31 cellular contexts compared by ENCODE assay signal in genomic region chr2:27866237-27866636, GRCh38.
"Had no signal": no experiment of that assay in that cellular context is flagged by ENCODE, and none has a peak within 500 bp of the region (broad histone marks: within the 10 kb centered on the region; RNA-seq: fewer than 3 reads in every experiment).

No MANE protein-coding gene starts in this region.

- H3K4me1 ChIP-seq: gastroesophageal sphincter, heart right ventricle had no signal

- H3K27me3 Mint-ChIP-seq: activated CD4-positive, alpha-beta memory T cell treated with anti-CD3 and anti-CD28 coated beads, Interleukin-2, amount 10 ng/mL, durations not matched to agents 7 days and 5 days; activated T-cell treated with anti-CD3 and anti-CD28 coated beads, Interleukin-2, amount 50 U/mL, for 24 hours; central memory CD8-positive, alpha-beta T cell had no signal

- H3K4me3 ChIP-seq: esophagus squamous epithelium, gastroesophageal sphincter, heart right ventricle, hepatocyte had no signal

- ATAC-seq: activated CD4-positive, alpha-beta T cell treated with anti-CD3 and anti-CD28 coated beads for 36 hours; activated T-cell treated with anti-CD3 and anti-CD28 coated beads, Interleukin-2, amount 50 U/mL, for 72 hours; gastroesophageal sphincter; heart right ventricle had no signal

- H3K4me3 Mint-ChIP-seq: activated CD4-positive, alpha-beta memory T cell treated with anti-CD3 and anti-CD28 coated beads, Interleukin-2, amount 10 ng/mL, durations not matched to agents 7 days and 5 days; activated CD4-positive, alpha-beta T cell treated with anti-CD3 and anti-CD28 coated beads for 36 hours; activated CD4-positive, alpha-beta T cell treated with anti-CD3 and anti-CD28 coated beads, Interleukin-2, amount 10 ng/mL, durations not matched to agents 24 days and 14 days; activated naive CD8-positive, alpha-beta T cell; activated T-cell treated with anti-CD3 and anti-CD28 coated beads, Interleukin-2, amount 50 U/mL, for 24 hours; activated T-cell treated with anti-CD3 and anti-CD28 coated beads, Interleukin-2, amount 50 U/mL, for 72 hours; central memory CD8-positive, alpha-beta T cell; endodermal cell had no signal

- H3K9me3 ChIP-seq: esophagus squamous epithelium, gastroesophageal sphincter, heart right ventricle had no signal

- H3K4me2 ChIP-seq: hepatocyte had no signal

- H3K27ac ChIP-seq: brain microvascular endothelial cell, epithelial cell of prostate, esophagus squamous epithelium, heart right ventricle, hepatocyte had no signal

- FAIRE-seq: astrocyte, bronchial epithelial cell, colon had no signal

- H3K27ac Mint-ChIP-seq: activated CD4-positive, alpha-beta memory T cell treated with anti-CD3 and anti-CD28 coated beads, Interleukin-2, amount 10 ng/mL, durations not matched to agents 7 days and 5 days; activated CD4-positive, alpha-beta T cell treated with anti-CD3 and anti-CD28 coated beads for 36 hours; activated CD4-positive, alpha-beta T cell treated with anti-CD3 and anti-CD28 coated beads, Interleukin-2, amount 10 ng/mL, durations not matched to agents 24 days and 14 days; activated naive CD8-positive, alpha-beta T cell; activated T-cell treated with anti-CD3 and anti-CD28 coated beads, Interleukin-2, amount 50 U/mL, for 24 hours; activated T-cell treated with anti-CD3 and anti-CD28 coated beads, Interleukin-2, amount 50 U/mL, for 72 hours; endodermal cell had no signal

- H2AFZ ChIP-seq: hepatocyte had no signal

- H3K9me3 Mint-ChIP-seq: activated CD4-positive, alpha-beta memory T cell treated with anti-CD3 and anti-CD28 coated beads, Interleukin-2, amount 10 ng/mL, durations not matched to agents 7 days and 5 days; activated CD4-positive, alpha-beta T cell treated with anti-CD3 and anti-CD28 coated beads, Interleukin-2, amount 10 ng/mL, durations not matched to agents 24 days and 14 days; activated T-cell treated with anti-CD3 and anti-CD28 coated beads, Interleukin-2, amount 50 U/mL, for 24 hours; activated T-cell treated with anti-CD3 and anti-CD28 coated beads, Interleukin-2, amount 50 U/mL, for 72 hours; central memory CD8-positive, alpha-beta T cell; endodermal cell had no signal

- DNase-seq: activated CD4-positive, alpha-beta memory T cell treated with anti-CD3 and anti-CD28 coated beads, Interleukin-2, amount 10 ng/mL, durations not matched to agents 7 days and 5 days; activated CD4-positive, alpha-beta T cell treated with anti-CD3 and anti-CD28 coated beads for 36 hours; activated CD4-positive, alpha-beta T cell treated with anti-CD3 and anti-CD28 coated beads, Interleukin-2, amount 10 ng/mL, durations not matched to agents 24 days and 14 days; activated CD4-positive, CD25-positive, alpha-beta regulatory T cell; activated CD4-positive, CD25-positive, alpha-beta regulatory T cell treated with anti-CD3 and anti-CD28 coated beads, Interleukin-2, amount 50 U/mL, for 72 hours; activated CD8-positive, alpha-beta memory T cell treated with anti-CD3 and anti-CD28 coated beads, Interleukin-2, amount 50 U/mL, for 48 hours; activated gamma-delta T cell treated with Interleukin-2 at 50 U/mL for 16 hours; activated naive CD4-positive, alpha-beta T cell treated with anti-CD3 and anti-CD28 coated beads, Interleukin-2, amount 50 U/mL, for 16 hours; activated naive CD4-positive, alpha-beta T cell treated with Interleukin-2 at 50 U/mL for 16 hours; activated T-cell treated with anti-CD3 and anti-CD28 coated beads for 4 hours; activated T-cell treated with anti-CD3 and anti-CD28 coated beads, Interleukin-2, amount 50 U/mL, for 24 hours; activated T-cell treated with anti-CD3 and anti-CD28 coated beads, Interleukin-2, amount 50 U/mL, for 72 hours; amniotic stem cell; anterior cingulate cortex; brain microvascular endothelial cell; cortex of kidney; dermis blood vessel endothelial cell; effector CD8-positive, alpha-beta T cell; endodermal cell; esophagus squamous epithelium; foreskin melanocyte; heart right ventricle; T-helper 2 cell had no signal

- H3K27me3 ChIP-seq: brain microvascular endothelial cell, esophagus squamous epithelium, gastroesophageal sphincter, heart right ventricle, hepatocyte had no signal

- H3K4me1 Mint-ChIP-seq: activated CD4-positive, alpha-beta T cell treated with anti-CD3 and anti-CD28 coated beads, Interleukin-2, amount 10 ng/mL, durations not matched to agents 24 days and 14 days; central memory CD8-positive, alpha-beta T cell had no signal

- H3K79me2 ChIP-seq: hepatocyte had no signal

- H3K36me3 ChIP-seq: brain microvascular endothelial cell, esophagus squamous epithelium, gastroesophageal sphincter, heart right ventricle had no signal
